1 cellular context compared by ENCODE assay signal in the genomic region with DNA sequence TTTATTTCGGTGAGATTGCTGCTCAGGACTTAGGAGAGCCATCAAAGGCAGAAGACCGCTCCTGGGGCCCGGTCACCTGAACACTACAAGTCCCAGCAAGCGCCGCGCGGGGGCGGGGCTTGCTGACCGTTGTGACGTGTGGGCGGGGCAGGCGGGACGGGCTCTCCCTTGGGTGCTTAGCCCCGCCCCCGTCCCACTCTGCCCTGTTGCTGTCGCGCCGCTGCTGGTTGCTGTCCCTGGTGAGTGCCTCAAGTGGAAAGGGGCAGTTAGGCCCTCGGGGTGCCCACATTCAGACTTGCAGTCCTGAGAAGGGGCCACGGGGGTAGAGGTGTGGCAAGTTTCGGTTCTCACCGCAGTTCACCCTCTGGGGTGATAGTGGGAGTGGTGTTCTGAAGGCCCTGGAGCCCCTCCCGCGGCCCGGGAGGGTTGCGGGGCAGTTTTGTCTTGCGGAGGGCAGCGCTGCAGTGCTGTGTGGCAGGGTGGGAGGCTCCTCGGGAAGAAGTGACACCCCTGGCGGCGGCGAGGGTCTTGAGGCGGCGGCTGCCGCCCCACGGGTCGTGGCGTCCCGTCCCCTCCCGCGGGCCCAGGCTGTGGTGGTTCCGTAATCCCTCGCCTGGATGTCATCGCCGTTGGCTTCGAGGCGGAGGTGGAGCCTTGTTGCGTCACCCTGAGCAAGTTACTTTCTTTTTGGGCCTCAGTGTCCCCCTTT.
TF ChIP-seq lines count a peak whose summit lies in the region.

A gene with protein sequence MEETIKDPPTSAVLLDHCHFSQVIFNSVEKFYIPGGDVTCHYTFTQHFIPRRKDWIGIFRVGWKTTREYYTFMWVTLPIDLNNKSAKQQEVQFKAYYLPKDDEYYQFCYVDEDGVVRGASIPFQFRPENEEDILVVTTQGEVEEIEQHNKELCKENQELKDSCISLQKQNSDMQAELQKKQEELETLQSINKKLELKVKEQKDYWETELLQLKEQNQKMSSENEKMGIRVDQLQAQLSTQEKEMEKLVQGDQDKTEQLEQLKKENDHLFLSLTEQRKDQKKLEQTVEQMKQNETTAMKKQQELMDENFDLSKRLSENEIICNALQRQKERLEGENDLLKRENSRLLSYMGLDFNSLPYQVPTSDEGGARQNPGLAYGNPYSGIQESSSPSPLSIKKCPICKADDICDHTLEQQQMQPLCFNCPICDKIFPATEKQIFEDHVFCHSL (plus strand): TSS at position 196 of the 709 bp plus-strand sequence. CDS start 10,673 bp downstream, outside the sequence.

TF ChIP-seq in HepG2, 621 proteins besides CTCF, POLR2A, EP300 and RAD21 (continued from another document and continues in another):
- TF ChIP-seq ZNF615 (CRISPR knock-in tag; IDR thresholded peaks at IDR 0.05; ENCODE audit: borderline replicate concordance) (no peak), ZNF720 (CRISPR knock-in tag; IDR thresholded peaks at IDR 0.05) (no peak), ZSCAN21 (CRISPR knock-in tag; IDR thresholded peaks at IDR 0.05; ENCODE audit: borderline replicate concordance) (peak; percentile 73), ZNF550 (CRISPR knock-in tag; IDR thresholded peaks at IDR 0.05; ENCODE audit: borderline replicate concordance) (peak; percentile 83; the same call in 1 of the 2 replicates), NAIF1 (CRISPR knock-in tag; IDR thresholded peaks at IDR 0.05; ENCODE audit: borderline replicate concordance) (no peak), ZFX (CRISPR knock-in tag; IDR thresholded peaks at IDR 0.05; ENCODE audit: low read depth) (peak; percentile 98), ZNF468 (CRISPR knock-in tag; IDR thresholded peaks at IDR 0.05) (peak; percentile 91; the same call in 1 of the 2 replicates), ARNTL (CRISPR knock-in tag; IDR thresholded peaks at IDR 0.05) (peak; percentile 70; the same call in 1 of the 2 replicates), CEBPB (IDR thresholded peaks at IDR 0.05; ENCODE audit: borderline replicate concordance, low read depth, low read length) (peak; percentile 96), ZNF598 (CRISPR knock-in tag; IDR thresholded peaks at IDR 0.05; ENCODE audit: borderline replicate concordance) (peak; percentile 89), ZNF484 (CRISPR knock-in tag; IDR thresholded peaks at IDR 0.05; ENCODE audit: borderline replicate concordance, low read depth) (0 out of 2 replicates have a peak, but pooled peaks have one; percentile 44), ZNF30 (CRISPR knock-in tag; IDR thresholded peaks at IDR 0.05) (no peak), AHR (CRISPR knock-in tag; IDR thresholded peaks at IDR 0.05) (0 out of 2 replicates have a peak, but pooled peaks have one; percentile 43), XBP1 (CRISPR knock-in tag; IDR thresholded peaks at IDR 0.05) (no peak), ARHGAP35 (CRISPR knock-in tag; IDR thresholded peaks at IDR 0.05; ENCODE audit: borderline replicate concordance) (peak; percentile 30; the same call in 1 of the 2 replicates), ZNF629 (CRISPR knock-in tag; conservative IDR thresholded peaks at IDR 0.05) (no peak), HNRNPUL1 (IDR thresholded peaks at IDR 0.05; ENCODE audit: low read depth, low read length) (no peak), ZNF562 (CRISPR knock-in tag; IDR thresholded peaks at IDR 0.05; ENCODE audit: borderline replicate concordance) (no peak), ZNF12 (CRISPR knock-in tag; IDR thresholded peaks at IDR 0.05) (no peak; the same call in 1 of the 2 replicates), ZNF101 (CRISPR knock-in tag; IDR thresholded peaks at IDR 0.05; ENCODE audit: borderline replicate concordance, low read depth) (0 out of 2 replicates have a peak, but pooled peaks have one; percentile 55), STAT5B (CRISPR knock-in tag; IDR thresholded peaks at IDR 0.05) (no peak), SOX13 (IDR thresholded peaks at IDR 0.05) (no peak), SOX13 (CRISPR knock-in tag; conservative IDR thresholded peaks at IDR 0.05 in 1 of 2, IDR thresholded peaks at IDR 0.05 in 1 of 2) (no peak), CBFB (CRISPR knock-in tag; IDR thresholded peaks at IDR 0.05) (no peak; the same call in 1 of the 2 replicates), ZNF431 (CRISPR knock-in tag; IDR thresholded peaks at IDR 0.05; ENCODE audit: borderline replicate concordance, low read depth) (no peak), ZNF367 (CRISPR knock-in tag; IDR thresholded peaks at IDR 0.05; ENCODE audit: borderline replicate concordance) (no peak), NONO (IDR thresholded peaks at IDR 0.05) (no peak), NONO (CRISPR knock-in tag; conservative IDR thresholded peaks at IDR 0.05) (peak; percentile 81), ZNF24 (IDR thresholded peaks at IDR 0.05) (no peak), IKZF4 (CRISPR knock-in tag; IDR thresholded peaks at IDR 0.05; ENCODE audit: borderline replicate concordance, low read depth, not compliant biosample characterization) (peak; percentile 46), ZSCAN30 (CRISPR knock-in tag; IDR thresholded peaks at IDR 0.05) (no peak), ZFAT (CRISPR knock-in tag; conservative IDR thresholded peaks at IDR 0.05) (no peak)
- TF ChIP-seq, protein P1, sequence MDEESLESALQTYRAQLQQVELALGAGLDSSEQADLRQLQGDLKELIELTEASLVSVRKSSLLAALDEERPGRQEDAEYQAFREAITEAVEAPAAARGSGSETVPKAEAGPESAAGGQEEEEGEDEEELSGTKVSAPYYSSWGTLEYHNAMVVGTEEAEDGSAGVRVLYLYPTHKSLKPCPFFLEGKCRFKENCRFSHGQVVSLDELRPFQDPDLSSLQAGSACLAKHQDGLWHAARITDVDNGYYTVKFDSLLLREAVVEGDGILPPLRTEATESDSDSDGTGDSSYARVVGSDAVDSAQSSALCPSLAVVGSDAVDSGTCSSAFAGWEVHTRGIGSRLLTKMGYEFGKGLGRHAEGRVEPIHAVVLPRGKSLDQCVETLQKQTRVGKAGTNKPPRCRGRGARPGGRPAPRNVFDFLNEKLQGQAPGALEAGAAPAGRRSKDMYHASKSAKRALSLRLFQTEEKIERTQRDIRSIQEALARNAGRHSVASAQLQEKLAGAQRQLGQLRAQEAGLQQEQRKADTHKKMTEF (CRISPR knock-in tag; IDR thresholded peaks at IDR 0.05) = peak; percentile 54
- TF ChIP-seq, protein P2, sequence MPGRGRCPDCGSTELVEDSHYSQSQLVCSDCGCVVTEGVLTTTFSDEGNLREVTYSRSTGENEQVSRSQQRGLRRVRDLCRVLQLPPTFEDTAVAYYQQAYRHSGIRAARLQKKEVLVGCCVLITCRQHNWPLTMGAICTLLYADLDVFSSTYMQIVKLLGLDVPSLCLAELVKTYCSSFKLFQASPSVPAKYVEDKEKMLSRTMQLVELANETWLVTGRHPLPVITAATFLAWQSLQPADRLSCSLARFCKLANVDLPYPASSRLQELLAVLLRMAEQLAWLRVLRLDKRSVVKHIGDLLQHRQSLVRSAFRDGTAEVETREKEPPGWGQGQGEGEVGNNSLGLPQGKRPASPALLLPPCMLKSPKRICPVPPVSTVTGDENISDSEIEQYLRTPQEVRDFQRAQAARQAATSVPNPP (CRISPR knock-in tag; IDR thresholded peaks at IDR 0.05) = 0 out of 2 replicates have a peak, but pooled peaks have one; percentile 42
- TF ChIP-seq, protein P3, sequence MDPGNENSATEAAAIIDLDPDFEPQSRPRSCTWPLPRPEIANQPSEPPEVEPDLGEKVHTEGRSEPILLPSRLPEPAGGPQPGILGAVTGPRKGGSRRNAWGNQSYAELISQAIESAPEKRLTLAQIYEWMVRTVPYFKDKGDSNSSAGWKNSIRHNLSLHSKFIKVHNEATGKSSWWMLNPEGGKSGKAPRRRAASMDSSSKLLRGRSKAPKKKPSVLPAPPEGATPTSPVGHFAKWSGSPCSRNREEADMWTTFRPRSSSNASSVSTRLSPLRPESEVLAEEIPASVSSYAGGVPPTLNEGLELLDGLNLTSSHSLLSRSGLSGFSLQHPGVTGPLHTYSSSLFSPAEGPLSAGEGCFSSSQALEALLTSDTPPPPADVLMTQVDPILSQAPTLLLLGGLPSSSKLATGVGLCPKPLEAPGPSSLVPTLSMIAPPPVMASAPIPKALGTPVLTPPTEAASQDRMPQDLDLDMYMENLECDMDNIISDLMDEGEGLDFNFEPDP (CRISPR knock-in tag; conservative IDR thresholded peaks at IDR 0.05) = no peak
- TF ChIP-seq, protein P4, sequence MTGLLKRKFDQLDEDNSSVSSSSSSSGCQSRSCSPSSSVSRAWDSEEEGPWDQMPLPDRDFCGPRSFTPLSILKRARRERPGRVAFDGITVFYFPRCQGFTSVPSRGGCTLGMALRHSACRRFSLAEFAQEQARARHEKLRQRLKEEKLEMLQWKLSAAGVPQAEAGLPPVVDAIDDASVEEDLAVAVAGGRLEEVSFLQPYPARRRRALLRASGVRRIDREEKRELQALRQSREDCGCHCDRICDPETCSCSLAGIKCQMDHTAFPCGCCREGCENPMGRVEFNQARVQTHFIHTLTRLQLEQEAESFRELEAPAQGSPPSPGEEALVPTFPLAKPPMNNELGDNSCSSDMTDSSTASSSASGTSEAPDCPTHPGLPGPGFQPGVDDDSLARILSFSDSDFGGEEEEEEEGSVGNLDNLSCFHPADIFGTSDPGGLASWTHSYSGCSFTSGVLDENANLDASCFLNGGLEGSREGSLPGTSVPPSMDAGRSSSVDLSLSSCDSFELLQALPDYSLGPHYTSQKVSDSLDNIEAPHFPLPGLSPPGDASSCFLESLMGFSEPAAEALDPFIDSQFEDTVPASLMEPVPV (CRISPR knock-in tag; IDR thresholded peaks at IDR 0.05) = peak; percentile 92
- TF ChIP-seq, protein P5, sequence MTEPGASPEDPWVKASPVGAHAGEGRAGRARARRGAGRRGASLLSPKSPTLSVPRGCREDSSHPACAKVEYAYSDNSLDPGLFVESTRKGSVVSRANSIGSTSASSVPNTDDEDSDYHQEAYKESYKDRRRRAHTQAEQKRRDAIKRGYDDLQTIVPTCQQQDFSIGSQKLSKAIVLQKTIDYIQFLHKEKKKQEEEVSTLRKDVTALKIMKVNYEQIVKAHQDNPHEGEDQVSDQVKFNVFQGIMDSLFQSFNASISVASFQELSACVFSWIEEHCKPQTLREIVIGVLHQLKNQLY (CRISPR knock-in tag; IDR thresholded peaks at IDR 0.05) = no peak
- TF ChIP-seq, protein P6, sequence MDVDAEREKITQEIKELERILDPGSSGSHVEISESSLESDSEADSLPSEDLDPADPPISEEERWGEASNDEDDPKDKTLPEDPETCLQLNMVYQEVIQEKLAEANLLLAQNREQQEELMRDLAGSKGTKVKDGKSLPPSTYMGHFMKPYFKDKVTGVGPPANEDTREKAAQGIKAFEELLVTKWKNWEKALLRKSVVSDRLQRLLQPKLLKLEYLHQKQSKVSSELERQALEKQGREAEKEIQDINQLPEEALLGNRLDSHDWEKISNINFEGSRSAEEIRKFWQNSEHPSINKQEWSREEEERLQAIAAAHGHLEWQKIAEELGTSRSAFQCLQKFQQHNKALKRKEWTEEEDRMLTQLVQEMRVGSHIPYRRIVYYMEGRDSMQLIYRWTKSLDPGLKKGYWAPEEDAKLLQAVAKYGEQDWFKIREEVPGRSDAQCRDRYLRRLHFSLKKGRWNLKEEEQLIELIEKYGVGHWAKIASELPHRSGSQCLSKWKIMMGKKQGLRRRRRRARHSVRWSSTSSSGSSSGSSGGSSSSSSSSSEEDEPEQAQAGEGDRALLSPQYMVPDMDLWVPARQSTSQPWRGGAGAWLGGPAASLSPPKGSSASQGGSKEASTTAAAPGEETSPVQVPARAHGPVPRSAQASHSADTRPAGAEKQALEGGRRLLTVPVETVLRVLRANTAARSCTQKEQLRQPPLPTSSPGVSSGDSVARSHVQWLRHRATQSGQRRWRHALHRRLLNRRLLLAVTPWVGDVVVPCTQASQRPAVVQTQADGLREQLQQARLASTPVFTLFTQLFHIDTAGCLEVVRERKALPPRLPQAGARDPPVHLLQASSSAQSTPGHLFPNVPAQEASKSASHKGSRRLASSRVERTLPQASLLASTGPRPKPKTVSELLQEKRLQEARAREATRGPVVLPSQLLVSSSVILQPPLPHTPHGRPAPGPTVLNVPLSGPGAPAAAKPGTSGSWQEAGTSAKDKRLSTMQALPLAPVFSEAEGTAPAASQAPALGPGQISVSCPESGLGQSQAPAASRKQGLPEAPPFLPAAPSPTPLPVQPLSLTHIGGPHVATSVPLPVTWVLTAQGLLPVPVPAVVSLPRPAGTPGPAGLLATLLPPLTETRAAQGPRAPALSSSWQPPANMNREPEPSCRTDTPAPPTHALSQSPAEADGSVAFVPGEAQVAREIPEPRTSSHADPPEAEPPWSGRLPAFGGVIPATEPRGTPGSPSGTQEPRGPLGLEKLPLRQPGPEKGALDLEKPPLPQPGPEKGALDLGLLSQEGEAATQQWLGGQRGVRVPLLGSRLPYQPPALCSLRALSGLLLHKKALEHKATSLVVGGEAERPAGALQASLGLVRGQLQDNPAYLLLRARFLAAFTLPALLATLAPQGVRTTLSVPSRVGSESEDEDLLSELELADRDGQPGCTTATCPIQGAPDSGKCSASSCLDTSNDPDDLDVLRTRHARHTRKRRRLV (CRISPR knock-in tag; IDR thresholded peaks at IDR 0.05) = peak; percentile 90
- TF ChIP-seq, protein P7, sequence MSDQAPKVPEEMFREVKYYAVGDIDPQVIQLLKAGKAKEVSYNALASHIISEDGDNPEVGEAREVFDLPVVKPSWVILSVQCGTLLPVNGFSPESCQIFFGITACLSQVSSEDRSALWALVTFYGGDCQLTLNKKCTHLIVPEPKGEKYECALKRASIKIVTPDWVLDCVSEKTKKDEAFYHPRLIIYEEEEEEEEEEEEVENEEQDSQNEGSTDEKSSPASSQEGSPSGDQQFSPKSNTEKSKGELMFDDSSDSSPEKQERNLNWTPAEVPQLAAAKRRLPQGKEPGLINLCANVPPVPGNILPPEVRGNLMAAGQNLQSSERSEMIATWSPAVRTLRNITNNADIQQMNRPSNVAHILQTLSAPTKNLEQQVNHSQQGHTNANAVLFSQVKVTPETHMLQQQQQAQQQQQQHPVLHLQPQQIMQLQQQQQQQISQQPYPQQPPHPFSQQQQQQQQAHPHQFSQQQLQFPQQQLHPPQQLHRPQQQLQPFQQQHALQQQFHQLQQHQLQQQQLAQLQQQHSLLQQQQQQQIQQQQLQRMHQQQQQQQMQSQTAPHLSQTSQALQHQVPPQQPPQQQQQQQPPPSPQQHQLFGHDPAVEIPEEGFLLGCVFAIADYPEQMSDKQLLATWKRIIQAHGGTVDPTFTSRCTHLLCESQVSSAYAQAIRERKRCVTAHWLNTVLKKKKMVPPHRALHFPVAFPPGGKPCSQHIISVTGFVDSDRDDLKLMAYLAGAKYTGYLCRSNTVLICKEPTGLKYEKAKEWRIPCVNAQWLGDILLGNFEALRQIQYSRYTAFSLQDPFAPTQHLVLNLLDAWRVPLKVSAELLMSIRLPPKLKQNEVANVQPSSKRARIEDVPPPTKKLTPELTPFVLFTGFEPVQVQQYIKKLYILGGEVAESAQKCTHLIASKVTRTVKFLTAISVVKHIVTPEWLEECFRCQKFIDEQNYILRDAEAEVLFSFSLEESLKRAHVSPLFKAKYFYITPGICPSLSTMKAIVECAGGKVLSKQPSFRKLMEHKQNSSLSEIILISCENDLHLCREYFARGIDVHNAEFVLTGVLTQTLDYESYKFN (CRISPR knock-in tag; conservative IDR thresholded peaks at IDR 0.05) = peak; percentile 61
- TF ChIP-seq, protein P8, sequence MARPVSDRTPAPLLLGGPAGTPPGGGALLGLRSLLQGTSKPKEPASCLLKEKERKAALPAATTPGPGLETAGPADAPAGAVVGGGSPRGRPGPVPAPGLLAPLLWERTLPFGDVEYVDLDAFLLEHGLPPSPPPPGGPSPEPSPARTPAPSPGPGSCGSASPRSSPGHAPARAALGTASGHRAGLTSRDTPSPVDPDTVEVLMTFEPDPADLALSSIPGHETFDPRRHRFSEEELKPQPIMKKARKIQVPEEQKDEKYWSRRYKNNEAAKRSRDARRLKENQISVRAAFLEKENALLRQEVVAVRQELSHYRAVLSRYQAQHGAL (CRISPR knock-in tag; IDR thresholded peaks at IDR 0.05; ENCODE audit: not compliant biosample characterization) = no peak
